In the genomic region with DNA sequence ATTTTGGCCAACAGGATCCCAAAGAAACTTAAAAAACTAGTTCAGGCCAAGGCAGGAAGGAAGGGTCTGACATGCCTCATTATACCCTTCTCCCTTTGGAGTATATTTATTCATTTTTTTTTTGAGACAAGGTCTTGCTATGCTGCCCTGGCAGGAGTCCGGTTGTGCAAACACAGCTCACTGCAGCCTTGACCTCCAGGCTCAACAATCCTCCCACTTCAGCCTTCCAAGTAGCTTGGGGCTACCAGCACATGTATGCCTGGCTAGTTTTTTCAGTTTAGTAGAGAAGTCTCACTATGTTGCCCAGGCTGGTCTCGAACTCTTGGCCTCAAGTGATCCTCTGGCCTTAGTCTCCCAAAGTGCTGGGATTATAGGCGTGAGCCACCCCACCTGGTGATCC, we compare ENCODE assay signal across 2 cellular contexts.
TF ChIP-seq lines count a peak whose summit lies in the region.

No MANE protein-coding gene starts in this region.

TF ChIP-seq in HEK293, 187 proteins besides CTCF, POLR2A, EP300 and RAD21:
- TF ChIP-seq TRIM28 (IDR thresholded peaks at IDR 0.05; ENCODE audit: borderline replicate concordance, low read length) (no peak), ZNF596 (tag by site-specific recombination; IDR thresholded peaks at IDR 0.05) (no peak), ZNF121 (tag by site-specific recombination; IDR thresholded peaks at IDR 0.05) (peak; percentile 30; the same call in 1 of the 2 replicates)

TF ChIP-seq in GM12878, 131 proteins besides CTCF, POLR2A, EP300 and RAD21:
- TF ChIP-seq NRF1 (conservative IDR thresholded peaks at IDR 0.05; ENCODE audit: low read depth, low read length) (no peak), CREM (IDR thresholded peaks at IDR 0.05; ENCODE audit: low read depth) (no peak), SMC3 (IDR thresholded peaks at IDR 0.05; ENCODE audit: borderline replicate concordance, low read length) (no peak), ZNF217 (IDR thresholded peaks at IDR 0.05) (no peak), YBX1 (IDR thresholded peaks at IDR 0.05) (no peak), PAX8 (IDR thresholded peaks at IDR 0.05) (no peak), YY1 (IDR thresholded peaks at IDR 0.05; ENCODE audit: low read depth, low read length) (no peak), CREB1 (IDR thresholded peaks at IDR 0.05; ENCODE audit: low read depth) (no peak), TBL1XR1 (IDR thresholded peaks at IDR 0.05; ENCODE audit: low read depth, low read length) (no peak), SREBF2 (IDR thresholded peaks at IDR 0.05; ENCODE audit: low read length) (no peak), KLF5 (IDR thresholded peaks at IDR 0.05; ENCODE audit: partially characterized antibody) (no peak), NFYA (IDR thresholded peaks at IDR 0.05; ENCODE audit: borderline replicate concordance, low read depth, low read length) (no peak), RFX5 (IDR thresholded peaks at IDR 0.05; ENCODE audit: low read depth, low read length) (no peak), RUNX3 (IDR thresholded peaks at IDR 0.05; ENCODE audit: low read length) (no peak), SMAD1 (IDR thresholded peaks at IDR 0.05; ENCODE audit: low read depth, partially characterized antibody) (no peak)
- TF ChIP-seq, protein P1, sequence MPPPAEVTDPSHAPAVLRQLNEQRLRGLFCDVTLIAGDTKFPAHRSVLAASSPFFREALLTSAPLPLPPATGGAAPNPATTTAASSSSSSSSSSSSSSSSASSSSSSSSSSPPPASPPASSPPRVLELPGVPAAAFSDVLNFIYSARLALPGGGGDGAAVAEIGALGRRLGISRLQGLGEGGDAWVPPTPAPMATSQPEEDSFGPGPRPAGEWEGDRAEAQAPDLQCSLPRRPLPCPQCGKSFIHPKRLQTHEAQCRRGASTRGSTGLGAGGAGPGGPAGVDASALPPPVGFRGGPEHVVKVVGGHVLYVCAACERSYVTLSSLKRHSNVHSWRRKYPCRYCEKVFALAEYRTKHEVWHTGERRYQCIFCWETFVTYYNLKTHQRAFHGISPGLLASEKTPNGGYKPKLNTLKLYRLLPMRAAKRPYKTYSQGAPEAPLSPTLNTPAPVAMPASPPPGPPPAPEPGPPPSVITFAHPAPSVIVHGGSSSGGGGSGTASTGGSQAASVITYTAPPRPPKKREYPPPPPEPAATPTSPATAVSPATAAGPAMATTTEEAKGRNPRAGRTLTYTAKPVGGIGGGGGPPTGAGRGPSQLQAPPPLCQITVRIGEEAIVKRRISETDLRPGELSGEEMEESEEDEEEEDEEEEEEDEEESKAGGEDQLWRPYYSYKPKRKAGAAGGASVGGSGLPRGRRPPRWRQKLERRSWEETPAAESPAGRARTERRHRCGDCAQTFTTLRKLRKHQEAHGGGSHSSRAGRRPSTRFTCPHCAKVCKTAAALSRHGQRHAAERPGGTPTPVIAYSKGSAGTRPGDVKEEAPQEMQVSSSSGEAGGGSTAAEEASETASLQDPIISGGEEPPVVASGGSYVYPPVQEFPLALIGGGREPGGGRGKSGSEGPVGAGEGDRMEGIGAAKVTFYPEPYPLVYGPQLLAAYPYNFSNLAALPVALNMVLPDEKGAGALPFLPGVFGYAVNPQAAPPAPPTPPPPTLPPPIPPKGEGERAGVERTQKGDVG (CRISPR knock-in tag; IDR thresholded peaks at IDR 0.05) = no peak
- TF ChIP-seq, protein P2, sequence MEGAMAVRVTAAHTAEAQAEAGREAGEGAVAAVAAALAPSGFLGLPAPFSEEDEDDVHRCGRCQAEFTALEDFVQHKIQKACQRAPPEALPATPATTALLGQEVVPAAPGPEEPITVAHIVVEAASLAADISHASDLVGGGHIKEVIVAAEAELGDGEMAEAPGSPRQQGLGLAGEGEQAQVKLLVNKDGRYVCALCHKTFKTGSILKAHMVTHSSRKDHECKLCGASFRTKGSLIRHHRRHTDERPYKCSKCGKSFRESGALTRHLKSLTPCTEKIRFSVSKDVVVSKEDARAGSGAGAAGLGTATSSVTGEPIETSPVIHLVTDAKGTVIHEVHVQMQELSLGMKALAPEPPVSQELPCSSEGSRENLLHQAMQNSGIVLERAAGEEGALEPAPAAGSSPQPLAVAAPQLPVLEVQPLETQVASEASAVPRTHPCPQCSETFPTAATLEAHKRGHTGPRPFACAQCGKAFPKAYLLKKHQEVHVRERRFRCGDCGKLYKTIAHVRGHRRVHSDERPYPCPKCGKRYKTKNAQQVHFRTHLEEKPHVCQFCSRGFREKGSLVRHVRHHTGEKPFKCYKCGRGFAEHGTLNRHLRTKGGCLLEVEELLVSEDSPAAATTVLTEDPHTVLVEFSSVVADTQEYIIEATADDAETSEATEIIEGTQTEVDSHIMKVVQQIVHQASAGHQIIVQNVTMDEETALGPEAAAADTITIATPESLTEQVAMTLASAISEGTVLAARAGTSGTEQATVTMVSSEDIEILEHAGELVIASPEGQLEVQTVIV (IDR thresholded peaks at IDR 0.05; ENCODE audit: borderline replicate concordance, partially characterized antibody) = no peak
- TF ChIP-seq, protein P3, sequence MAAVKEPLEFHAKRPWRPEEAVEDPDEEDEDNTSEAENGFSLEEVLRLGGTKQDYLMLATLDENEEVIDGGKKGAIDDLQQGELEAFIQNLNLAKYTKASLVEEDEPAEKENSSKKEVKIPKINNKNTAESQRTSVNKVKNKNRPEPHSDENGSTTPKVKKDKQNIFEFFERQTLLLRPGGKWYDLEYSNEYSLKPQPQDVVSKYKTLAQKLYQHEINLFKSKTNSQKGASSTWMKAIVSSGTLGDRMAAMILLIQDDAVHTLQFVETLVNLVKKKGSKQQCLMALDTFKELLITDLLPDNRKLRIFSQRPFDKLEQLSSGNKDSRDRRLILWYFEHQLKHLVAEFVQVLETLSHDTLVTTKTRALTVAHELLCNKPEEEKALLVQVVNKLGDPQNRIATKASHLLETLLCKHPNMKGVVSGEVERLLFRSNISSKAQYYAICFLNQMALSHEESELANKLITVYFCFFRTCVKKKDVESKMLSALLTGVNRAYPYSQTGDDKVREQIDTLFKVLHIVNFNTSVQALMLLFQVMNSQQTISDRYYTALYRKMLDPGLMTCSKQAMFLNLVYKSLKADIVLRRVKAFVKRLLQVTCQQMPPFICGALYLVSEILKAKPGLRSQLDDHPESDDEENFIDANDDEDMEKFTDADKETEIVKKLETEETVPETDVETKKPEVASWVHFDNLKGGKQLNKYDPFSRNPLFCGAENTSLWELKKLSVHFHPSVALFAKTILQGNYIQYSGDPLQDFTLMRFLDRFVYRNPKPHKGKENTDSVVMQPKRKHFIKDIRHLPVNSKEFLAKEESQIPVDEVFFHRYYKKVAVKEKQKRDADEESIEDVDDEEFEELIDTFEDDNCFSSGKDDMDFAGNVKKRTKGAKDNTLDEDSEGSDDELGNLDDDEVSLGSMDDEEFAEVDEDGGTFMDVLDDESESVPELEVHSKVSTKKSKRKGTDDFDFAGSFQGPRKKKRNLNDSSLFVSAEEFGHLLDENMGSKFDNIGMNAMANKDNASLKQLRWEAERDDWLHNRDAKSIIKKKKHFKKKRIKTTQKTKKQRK (IDR thresholded peaks at IDR 0.05; ENCODE audit: low read depth, low read length) = no peak
- TF ChIP-seq, protein P4, sequence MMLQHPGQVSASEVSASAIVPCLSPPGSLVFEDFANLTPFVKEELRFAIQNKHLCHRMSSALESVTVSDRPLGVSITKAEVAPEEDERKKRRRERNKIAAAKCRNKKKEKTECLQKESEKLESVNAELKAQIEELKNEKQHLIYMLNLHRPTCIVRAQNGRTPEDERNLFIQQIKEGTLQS (IDR thresholded peaks at IDR 0.05; ENCODE audit: borderline replicate concordance, extremely low read depth, low read depth, low read length) = no peak
- TF ChIP-seq, protein P5, sequence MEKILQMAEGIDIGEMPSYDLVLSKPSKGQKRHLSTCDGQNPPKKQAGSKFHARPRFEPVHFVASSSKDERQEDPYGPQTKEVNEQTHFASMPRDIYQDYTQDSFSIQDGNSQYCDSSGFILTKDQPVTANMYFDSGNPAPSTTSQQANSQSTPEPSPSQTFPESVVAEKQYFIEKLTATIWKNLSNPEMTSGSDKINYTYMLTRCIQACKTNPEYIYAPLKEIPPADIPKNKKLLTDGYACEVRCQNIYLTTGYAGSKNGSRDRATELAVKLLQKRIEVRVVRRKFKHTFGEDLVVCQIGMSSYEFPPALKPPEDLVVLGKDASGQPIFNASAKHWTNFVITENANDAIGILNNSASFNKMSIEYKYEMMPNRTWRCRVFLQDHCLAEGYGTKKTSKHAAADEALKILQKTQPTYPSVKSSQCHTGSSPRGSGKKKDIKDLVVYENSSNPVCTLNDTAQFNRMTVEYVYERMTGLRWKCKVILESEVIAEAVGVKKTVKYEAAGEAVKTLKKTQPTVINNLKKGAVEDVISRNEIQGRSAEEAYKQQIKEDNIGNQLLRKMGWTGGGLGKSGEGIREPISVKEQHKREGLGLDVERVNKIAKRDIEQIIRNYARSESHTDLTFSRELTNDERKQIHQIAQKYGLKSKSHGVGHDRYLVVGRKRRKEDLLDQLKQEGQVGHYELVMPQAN (conservative IDR thresholded peaks at IDR 0.05) = no peak
TF ChIP-seq in GM12878: peak in this region for 0.
